1 cellular context compared by ENCODE assay signal in the genomic region with DNA sequence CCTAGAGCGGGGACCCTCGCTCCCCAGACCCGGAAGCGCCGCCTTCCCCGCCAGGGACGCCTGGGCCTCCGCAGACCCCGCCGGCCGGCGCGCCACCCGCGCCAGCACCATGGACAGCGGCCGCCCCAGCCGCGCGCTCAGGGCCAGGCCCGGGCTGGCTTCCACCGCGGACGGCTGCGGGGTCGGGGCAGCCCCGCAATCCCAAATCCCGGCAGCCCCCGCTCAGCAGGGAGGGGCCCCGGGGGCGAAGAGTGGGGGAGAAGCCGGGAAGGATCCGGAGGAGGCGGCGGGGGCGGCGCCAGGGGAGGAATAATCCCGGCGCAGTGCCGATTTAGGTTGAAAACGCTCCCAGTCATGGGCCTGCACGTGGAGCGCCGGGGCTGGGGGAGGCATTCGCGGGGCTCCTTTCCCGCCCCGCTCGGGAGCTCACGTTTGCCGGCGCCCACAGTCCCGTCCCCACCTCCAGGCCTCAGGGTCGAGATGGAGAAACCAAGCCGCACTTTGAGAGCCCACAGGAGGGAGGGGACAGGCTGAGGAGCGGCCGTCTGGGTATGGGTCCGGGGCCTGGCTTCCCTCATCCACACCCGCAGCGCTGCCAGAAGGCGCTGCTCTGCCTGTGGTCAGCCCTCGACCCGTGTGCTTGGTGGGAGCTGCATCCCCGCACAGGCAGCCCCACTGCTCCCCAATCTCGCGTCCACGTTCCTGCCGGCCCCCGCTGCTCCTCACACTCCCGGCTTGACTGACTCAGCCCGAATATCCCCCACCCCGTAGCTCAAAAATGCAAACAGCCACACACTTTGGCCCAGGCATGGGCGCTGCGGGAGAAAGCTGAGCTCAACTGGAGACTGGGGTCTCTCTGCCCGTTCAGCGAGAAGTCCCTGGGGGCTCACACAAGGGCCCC.
TF ChIP-seq lines count a peak whose summit lies in the region.

No MANE protein-coding gene starts in this region.

TF ChIP-seq in H1, 55 proteins besides CTCF, POLR2A, EP300 and RAD21:
- TF ChIP-seq EGR1 (IDR thresholded peaks at IDR 0.05; ENCODE audit: borderline replicate concordance, low read depth, low read length) (0 out of 2 replicates have a peak, but pooled peaks have one; percentile 31), GABPA (IDR thresholded peaks at IDR 0.05; ENCODE audit: borderline replicate concordance, insufficient read depth, low read length) (peak; percentile 82; the same call in 1 of the 2 replicates), SIN3A (conservative IDR thresholded peaks at IDR 0.05 in 1 of 2, IDR thresholded peaks at IDR 0.05 in 1 of 2; ENCODE audit: low read depth in 1 of 2, low read length in 2 of 2) (peak; percentile 95), TBP (IDR thresholded peaks at IDR 0.05; ENCODE audit: low read depth, low read length) (no peak), SIRT6 (IDR thresholded peaks at IDR 0.05; ENCODE audit: low read length) (no peak), TAF7 (optimal IDR thresholded peaks at IDR 0.05; ENCODE audit: borderline replicate concordance, low read depth, low read length) (peak; percentile 32), RXRA (IDR thresholded peaks at IDR 0.05; ENCODE audit: insufficient read depth, low read depth, low read length) (no peak), HDAC2 (IDR thresholded peaks at IDR 0.05; ENCODE audit: borderline replicate concordance in 1 of 2, low read depth in 2 of 2, low read length in 2 of 2) (0 out of 4 replicates have a peak, but pooled peaks have one; percentile 37 to 40), ASH2L (IDR thresholded peaks at IDR 0.05; ENCODE audit: low read length) (peak; percentile 21), SUZ12 (IDR thresholded peaks at IDR 0.05; ENCODE audit: low read length) (peak; percentile 44; the same call in 1 of the 2 replicates), EZH2 (IDR thresholded peaks at IDR 0.05; ENCODE audit: low read depth, low read length, severe bottlenecking) (peak; percentile 56)
- TF ChIP-seq, protein P1, sequence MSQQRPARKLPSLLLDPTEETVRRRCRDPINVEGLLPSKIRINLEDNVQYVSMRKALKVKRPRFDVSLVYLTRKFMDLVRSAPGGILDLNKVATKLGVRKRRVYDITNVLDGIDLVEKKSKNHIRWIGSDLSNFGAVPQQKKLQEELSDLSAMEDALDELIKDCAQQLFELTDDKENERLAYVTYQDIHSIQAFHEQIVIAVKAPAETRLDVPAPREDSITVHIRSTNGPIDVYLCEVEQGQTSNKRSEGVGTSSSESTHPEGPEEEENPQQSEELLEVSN (IDR thresholded peaks at IDR 0.05) = peak; percentile 44; the same call in 1 of the 2 replicates
- TF ChIP-seq, protein P2, sequence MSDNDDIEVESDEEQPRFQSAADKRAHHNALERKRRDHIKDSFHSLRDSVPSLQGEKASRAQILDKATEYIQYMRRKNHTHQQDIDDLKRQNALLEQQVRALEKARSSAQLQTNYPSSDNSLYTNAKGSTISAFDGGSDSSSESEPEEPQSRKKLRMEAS (IDR thresholded peaks at IDR 0.05) = peak; percentile 67
